Comparison of ENCODE assay signal across 25 cellular contexts in genomic region chr21:33133912-33134311, GRCh38.
"Had no signal": no experiment of that assay in that cellular context is flagged by ENCODE, and none has a peak within 500 bp of the region (broad histone marks: within the 10 kb centered on the region; RNA-seq: fewer than 3 reads in every experiment).

No MANE protein-coding gene starts in this region.

- H3K27ac ChIP-seq: breast epithelium, coronary artery, epithelial cell of prostate, heart right ventricle, lower lobe of right lung, testis, uterus had no signal

- ATAC-seq: activated T-cell treated with anti-CD3 and anti-CD28 coated beads, Interleukin-2, amount 50 U/mL, for 72 hours; heart right ventricle; lower lobe of right lung; sciatic nerve; stimulated activated naive B cell treated with anti-CD40 and anti-IgM and Interleukin-4, amounts not matched to agents 10 μg/mL and 1 μg/mL and 100 μg/mL, for 72 hours had no signal

- H3K4me3 ChIP-seq: breast epithelium, coronary artery, heart right ventricle, lower lobe of right lung, testis, uterus had no signal

- H3K9me3 Mint-ChIP-seq: activated CD4-positive, alpha-beta memory T cell treated with anti-CD3 and anti-CD28 coated beads for 36 hours; activated naive CD4-positive, alpha-beta T cell treated with anti-CD3 and anti-CD28 coated beads for 36 hours; activated naive CD8-positive, alpha-beta T cell treated with anti-CD3 and anti-CD28 coated beads, Interleukin-2, amount 10 ng/mL, durations not matched to agents 7 days and 5 days; activated T-cell treated with anti-CD3 and anti-CD28 coated beads, Interleukin-2, amount 50 U/mL, for 72 hours; central memory CD8-positive, alpha-beta T cell; naive B cell; stimulated activated naive B cell treated with anti-CD40 and anti-IgM and Interleukin-4, amounts not matched to agents 10 μg/mL and 1 μg/mL and 100 μg/mL, for 72 hours had no signal

- H3K27ac Mint-ChIP-seq: activated CD4-positive, alpha-beta memory T cell treated with anti-CD3 and anti-CD28 coated beads for 36 hours; activated naive CD4-positive, alpha-beta T cell treated with anti-CD3 and anti-CD28 coated beads for 36 hours; activated naive CD8-positive, alpha-beta T cell treated with anti-CD3 and anti-CD28 coated beads, Interleukin-2, amount 10 ng/mL, durations not matched to agents 7 days and 5 days; activated T-cell treated with anti-CD3 and anti-CD28 coated beads, Interleukin-2, amount 50 U/mL, for 72 hours; naive B cell; stimulated activated naive B cell treated with anti-CD40 and anti-IgM and Interleukin-4, amounts not matched to agents 10 μg/mL and 1 μg/mL and 100 μg/mL, for 72 hours had no signal

- H3K4me1 ChIP-seq: breast epithelium, heart right ventricle, lower lobe of right lung, testis, uterus had no signal

- H3K9me3 ChIP-seq: breast epithelium, heart right ventricle, lower lobe of right lung, testis, uterus had no signal

- H3K36me3 Mint-ChIP-seq: activated CD4-positive, alpha-beta memory T cell treated with anti-CD3 and anti-CD28 coated beads for 36 hours; activated naive CD8-positive, alpha-beta T cell treated with anti-CD3 and anti-CD28 coated beads, Interleukin-2, amount 10 ng/mL, durations not matched to agents 7 days and 5 days; naive B cell; stimulated activated naive B cell treated with anti-CD40 and anti-IgM and Interleukin-4, amounts not matched to agents 10 μg/mL and 1 μg/mL and 100 μg/mL, for 72 hours had no signal

- H3K4me3 Mint-ChIP-seq: activated CD4-positive, alpha-beta memory T cell treated with anti-CD3 and anti-CD28 coated beads for 36 hours; activated naive CD4-positive, alpha-beta T cell treated with anti-CD3 and anti-CD28 coated beads for 36 hours; activated naive CD8-positive, alpha-beta T cell treated with anti-CD3 and anti-CD28 coated beads, Interleukin-2, amount 10 ng/mL, durations not matched to agents 7 days and 5 days; activated T-cell treated with anti-CD3 and anti-CD28 coated beads, Interleukin-2, amount 50 U/mL, for 72 hours; central memory CD8-positive, alpha-beta T cell; naive B cell; stimulated activated naive B cell treated with anti-CD40 and anti-IgM and Interleukin-4, amounts not matched to agents 10 μg/mL and 1 μg/mL and 100 μg/mL, for 72 hours had no signal

- H3K27me3 ChIP-seq: testis, uterus had no signal

- H3K36me3 ChIP-seq: breast epithelium, heart right ventricle, lower lobe of right lung, uterus had no signal

- H3K4me1 Mint-ChIP-seq: central memory CD8-positive, alpha-beta T cell; naive B cell; stimulated activated naive B cell treated with anti-CD40 and anti-IgM and Interleukin-4, amounts not matched to agents 10 μg/mL and 1 μg/mL and 100 μg/mL, for 72 hours had no signal

- DNase-seq: activated CD4-positive, alpha-beta memory T cell treated with anti-CD3 and anti-CD28 coated beads for 36 hours; activated CD4-positive, alpha-beta T cell treated with anti-CD3 and anti-CD28 coated beads for 4 hours; activated CD4-positive, CD25-positive, alpha-beta regulatory T cell; activated effector memory CD4-positive, alpha-beta T cell treated with Interleukin-2 at 50 U/mL for 16 hours; activated naive CD4-positive, alpha-beta T cell treated with anti-CD3 and anti-CD28 coated beads for 36 hours; activated naive CD8-positive, alpha-beta T cell treated with anti-CD3 and anti-CD28 coated beads, Interleukin-2, amount 10 ng/mL, durations not matched to agents 7 days and 5 days; activated T-cell treated with anti-CD3 and anti-CD28 coated beads, Interleukin-2, amount 50 U/mL, for 72 hours; amniotic stem cell; heart right ventricle; lower lobe of right lung; naive B cell; occipital lobe; posterior cingulate gyrus; small intestine; stimulated activated CD4-positive, alpha-beta T cell treated with anti-CD3 and anti-CD28 coated beads, Interleukin-15, amount 100 ng/mL, for 24 hours; stimulated activated naive B cell treated with anti-CD40 and anti-IgM and Interleukin-4, amounts not matched to agents 10 μg/mL and 1 μg/mL and 100 μg/mL, for 72 hours; T1000; testis; trophoblast cell; uterus had no signal
